ENCODE assay signal across 9 cellular contexts in genomic region chr5:137497396-137498290, GRCh38. TPM values are rescaled to one million over a fixed set of nuclear protein-coding genes. Genes with fewer than 3 reads are reported as not detected.
DNase-seq lines count a peak whose midpoint lies in the region; ATAC-seq and TF ChIP-seq lines count a peak whose summit lies in the region.
"Had no signal": no experiment of that assay in that cellular context is flagged by ENCODE, and none has a peak within 500 bp of the region (broad histone marks: within the 10 kb centered on the region; RNA-seq: fewer than 3 reads in every experiment).

No MANE protein-coding gene starts in this region.

- TF ChIP-seq CTCF in foreskin keratinocyte (conservative IDR thresholded peaks at IDR 0.05) (peak; percentile 32), mucosa of descending colon (IDR thresholded peaks at IDR 0.05) (no peak)
- TF ChIP-seq CTCF in activated CD8-positive, alpha-beta T cell treated with anti-CD3 and anti-CD28 coated beads for 36 hours (IDR thresholded peaks at IDR 0.05): no peak

- no peaks in the 10 kb centered on the region for H3K4me1 Mint-ChIP-seq in activated CD8-positive, alpha-beta T cell treated with anti-CD3 and anti-CD28 coated beads for 36 hours (ENCODE audit: low read depth)
- H3K4me1 Mint-ChIP-seq: naive thymus-derived CD4-positive, alpha-beta T cell had no signal

- CTCF ChIA-PET in activated CD8-positive, alpha-beta T cell treated with anti-CD3 and anti-CD28 coated beads for 36 hours (lab: Charles Lee): interaction anchor here (1.4 to 4.3 kb wide), 2 partner anchors 153 to 178 kb away, joined by 4 to 26 read pairs; no protein-coding TSS in a partner anchor

- no peak overlapping the region for H3K27ac ChIP-seq in foreskin keratinocyte

- POLR2A ChIA-PET in activated CD8-positive, alpha-beta T cell treated with anti-CD3 and anti-CD28 coated beads for 36 hours (lab: Charles Lee): no interaction called here

- ATAC-seq in foreskin keratinocyte: no peak
- ATAC-seq in sciatic nerve: peak; percentile 11
- ATAC-seq in mucosa of descending colon: no peak
- ATAC-seq in activated CD8-positive, alpha-beta T cell treated with anti-CD3 and anti-CD28 coated beads for 36 hours: no peak
- ATAC-seq in HG03045 (IDR thresholded peaks at IDR 0.05; ENCODE audit: unreplicated experiment): no peak
- ATAC-seq: naive thymus-derived CD4-positive, alpha-beta T cell had no signal

- H3K4me1 ChIP-seq in NT2/D1 (ENCODE audit: insufficient read depth, insufficient read length) (no peaks in the 10 kb centered on the region), foreskin keratinocyte (no peaks in the 10 kb centered on the region), mucosa of descending colon (ENCODE audit: low read depth) (no peaks in the 10 kb centered on the region)

- no peak overlapping the region for H3K27ac Mint-ChIP-seq in activated CD8-positive, alpha-beta T cell treated with anti-CD3 and anti-CD28 coated beads for 36 hours
- H3K27ac Mint-ChIP-seq: naive thymus-derived CD4-positive, alpha-beta T cell had no signal

- H3K4me3 ChIP-seq in NT2/D1 (ENCODE audit: insufficient read length, low read depth) (peak overlapping the region; percentile 71), mucosa of descending colon (no peak overlapping the region)

- DNase-seq in ELR (ENCODE audit: low read depth): peak; percentile 19
- DNase-seq in NT2/D1 (ENCODE audit: low read depth, low spot score): no peak
- DNase-seq in foreskin keratinocyte: peak in 1 of 2 donors; percentile 18
- DNase-seq in sciatic nerve (ENCODE audit: low spot score): no peak
- no peak for DNase-seq in mucosa of descending colon
- no peak for DNase-seq in activated CD8-positive, alpha-beta T cell treated with anti-CD3 and anti-CD28 coated beads for 36 hours
- no peak for DNase-seq in activated gamma-delta T cell treated with Interleukin-2 at 50 U/mL for 16 hours
- DNase-seq: naive thymus-derived CD4-positive, alpha-beta T cell had no signal

- peaks cover 15% of the 10 kb centered on the region for H3K27me3 ChIP-seq in NT2/D1 (ENCODE audit: insufficient read depth, insufficient read length)
- H3K27me3 ChIP-seq in foreskin keratinocyte: peaks cover 48% of the 10 kb centered on the region

- H3K36me3 ChIP-seq in NT2/D1 (ENCODE audit: insufficient read depth, insufficient read length, low read length) (no peaks in the 10 kb centered on the region), mucosa of descending colon (ENCODE audit: low read depth) (no peaks in the 10 kb centered on the region)

- no peak overlapping the region for H3K4me3 Mint-ChIP-seq in activated CD8-positive, alpha-beta T cell treated with anti-CD3 and anti-CD28 coated beads for 36 hours

- intact Hi-C loops in sciatic nerve (cut with DNase I) (no loop called here), mucosa of descending colon (cut with DNase I, micrococcal nuclease) (loop anchor here in 1 of 2 donors (5.0 kb wide), 1 partner anchor 155 kb away; no protein-coding TSS in a partner anchor)
- intact Hi-C loops in activated CD8-positive, alpha-beta T cell treated with anti-CD3 and anti-CD28 coated beads for 36 hours (cut with micrococcal nuclease): loop anchor here (2.0 to 5.0 kb wide), 2 partner anchors 153 to 180 kb away; no protein-coding TSS in a partner anchor

- peaks cover 18% of the 10 kb centered on the region for H3K27me3 Mint-ChIP-seq in activated CD8-positive, alpha-beta T cell treated with anti-CD3 and anti-CD28 coated beads for 36 hours

- H3K9ac ChIP-seq in NT2/D1 (ENCODE audit: insufficient read length, low read depth): peak overlapping the region; percentile 80

- H3K9me3 ChIP-seq in NT2/D1 (ENCODE audit: insufficient read depth, low read length): no peaks in the 10 kb centered on the region
- H3K9me3 ChIP-seq in mucosa of descending colon: no peaks in the 10 kb centered on the region

- H3K36me3 Mint-ChIP-seq in activated CD8-positive, alpha-beta T cell treated with anti-CD3 and anti-CD28 coated beads for 36 hours (ENCODE audit: low read depth): no peaks in the 10 kb centered on the region
- H3K36me3 Mint-ChIP-seq: naive thymus-derived CD4-positive, alpha-beta T cell had no signal

- H3K9me3 Mint-ChIP-seq in activated CD8-positive, alpha-beta T cell treated with anti-CD3 and anti-CD28 coated beads for 36 hours: no peaks in the 10 kb centered on the region
- H3K9me3 Mint-ChIP-seq: naive thymus-derived CD4-positive, alpha-beta T cell had no signal

RNA-seq across cellular contexts. Expression of gene SPOCK1, which starts 1.5 kb away (rescaled TPM):
- total RNA-seq in foreskin keratinocyte: 0.53 and 1.3 TPM in 2 replicates
- 0.10 and 0.27 TPM in 2 replicates for polyA plus RNA-seq in foreskin keratinocyte
- 52.4 TPM for total RNA-seq in sciatic nerve
- 10 to 100 TPM in 1 of 3 donors, 1 to 10 TPM in 2; 1.8 to 55.5 (median 7.9) TPM for total RNA-seq in mucosa of descending colon
- total RNA-seq in activated CD8-positive, alpha-beta T cell treated with anti-CD3 and anti-CD28 coated beads for 36 hours: not detected
- polyA plus RNA-seq: naive thymus-derived CD4-positive, alpha-beta T cell had no signal
